In genomic region chr15:83285284-83285978, GRCh38 we compare ENCODE assay signal across 1 cellular context.
TF ChIP-seq lines count a peak whose summit lies in the region.

No MANE protein-coding gene starts in this region.

TF ChIP-seq in WTC11, 78 proteins besides CTCF, POLR2A, EP300 and RAD21 (continued from another document):
- TF ChIP-seq ATF2 (CRISPR knock-in tag; IDR thresholded peaks at IDR 0.05; ENCODE audit: borderline replicate concordance, low read depth) (no peak), JAZF1 (CRISPR knock-in tag; IDR thresholded peaks at IDR 0.05) (no peak), FOXJ3 (CRISPR knock-in tag; IDR thresholded peaks at IDR 0.05; ENCODE audit: borderline replicate concordance) (no peak), ATF3 (CRISPR knock-in tag; conservative IDR thresholded peaks at IDR 0.05) (no peak), AFF4 (CRISPR knock-in tag; IDR thresholded peaks at IDR 0.05; ENCODE audit: borderline replicate concordance) (no peak), SMAD4 (CRISPR knock-in tag; IDR thresholded peaks at IDR 0.05) (no peak), IRF2 (CRISPR knock-in tag; IDR thresholded peaks at IDR 0.05; ENCODE audit: borderline replicate concordance, low read depth) (no peak), ESRRA (CRISPR knock-in tag; IDR thresholded peaks at IDR 0.05; ENCODE audit: borderline replicate concordance) (no peak), MAX (CRISPR knock-in tag; IDR thresholded peaks at IDR 0.05) (no peak), JUN (CRISPR knock-in tag; IDR thresholded peaks at IDR 0.05) (no peak), PRRX2 (CRISPR knock-in tag; IDR thresholded peaks at IDR 0.05) (no peak), E2F4 (CRISPR knock-in tag; IDR thresholded peaks at IDR 0.05; ENCODE audit: borderline replicate concordance, low read depth) (no peak), ZNF219 (CRISPR knock-in tag; IDR thresholded peaks at IDR 0.05; ENCODE audit: borderline replicate concordance) (no peak), SP1 (CRISPR knock-in tag; conservative IDR thresholded peaks at IDR 0.05) (no peak), RELA (CRISPR knock-in tag; IDR thresholded peaks at IDR 0.05; ENCODE audit: borderline replicate concordance) (no peak), SOX15 (CRISPR knock-in tag; IDR thresholded peaks at IDR 0.05) (no peak), PRDM15 (CRISPR knock-in tag; IDR thresholded peaks at IDR 0.05) (no peak), CREM (CRISPR knock-in tag; IDR thresholded peaks at IDR 0.05) (no peak)
TF ChIP-seq in WTC11: peak in this region for 0.
